23 cellular contexts compared by ENCODE assay signal in genomic region chr10:114761205-114762193, GRCh38.
DNase-seq lines count a peak whose midpoint lies in the region; ATAC-seq and TF ChIP-seq lines count a peak whose summit lies in the region.
"Had no signal": no experiment of that assay in that cellular context is flagged by ENCODE, and none has a peak within 500 bp of the region (broad histone marks: within the 10 kb centered on the region; RNA-seq: fewer than 3 reads in every experiment).

No MANE protein-coding gene starts in this region.

- H3K36me3 ChIP-seq in HEK293 (ENCODE audit: control insufficient read depth in 2 of 2, insufficient read depth in 1 of 2, low read length in 2 of 2): no peaks in the 10 kb centered on the region

- peak; percentile 34 for ATAC-seq in Right ventricle myocardium superior (ENCODE audit: poor library complexity)
- ATAC-seq in right cardiac atrium: no peak
- no peak for ATAC-seq in HG02852 (IDR thresholded peaks at IDR 0.05; ENCODE audit: unreplicated experiment)
- no peak for ATAC-seq in GM18907 (IDR thresholded peaks at IDR 0.05; ENCODE audit: unreplicated experiment)
- ATAC-seq in GM18517 (IDR thresholded peaks at IDR 0.05; ENCODE audit: unreplicated experiment): no peak
- ATAC-seq: A549; CD8-positive, alpha-beta T cell had no signal

- CTCF ChIA-PET in HEK293 (lab: Yijun Ruan, JAX): interaction anchor here (0.6 kb wide), 1 partner anchor 383 kb away, joined by 3 read pairs; no protein-coding TSS in a partner anchor

- H3K27ac ChIP-seq in HEK293 (ENCODE audit: extremely low read depth, low read depth, low read length): no peak overlapping the region
- H3K27ac ChIP-seq in right cardiac atrium (ENCODE audit: low read length): peak overlapping the region; percentile 17
- H3K27ac ChIP-seq: A549, HL-60, PC-9, RWPE1 had no signal

- 85% methylated on average over 11 of the region's 11 CpGs for WGBS in right cardiac atrium

- DNase-seq in RPMI8226: peak; percentile 21
- no peak for DNase-seq in Right ventricle myocardium superior
- DNase-seq in right cardiac atrium: no peak
- no peak for DNase-seq in SIG-M5 treated with dmso at 0.1 percent for 504 hours (lab: John Stamatoyannopoulos, UW; ENCODE audit: unreplicated experiment)
- DNase-seq: Caco-2; CD8-positive, alpha-beta T cell; DMS79 treated with DMSO at 0.1 percent for 48 hours; HCEC 1CT; NCI-H1048; NCI-H1417; NCI-H1694; NCI-H2029 treated with DMSO at 0.1 percent for 48 hours; NCI-H2227 treated with DMSO at 0.1 percent for 48 hours; NCI-H526 treated with DMSO at 0.1 percent for 48 hours; PC-9; SIG-M5 had no signal

- intact Hi-C loops in Right ventricle myocardium superior (cut with DNase I): no loop called here
- intact Hi-C loops in right cardiac atrium (cut with DNase I): loop anchor here in 3 of 4 donors (10.0 kb wide), 2 partner anchors 47 to 127 kb away; no protein-coding TSS in a partner anchor

- no peak for TF ChIP-seq CTCF in HEK293 (tag by site-specific recombination; IDR thresholded peaks at IDR 0.05)

- no peaks in the 10 kb centered on the region for H3K27me3 ChIP-seq in right cardiac atrium (ENCODE audit: control insufficient read depth, insufficient read depth)

- H3K4me3 ChIP-seq in HEK293 (ENCODE audit: low read depth, low read length) (no peak overlapping the region), right cardiac atrium (ENCODE audit: low read length) (no peak overlapping the region)
- H3K4me3 ChIP-seq: A549, PC-9 had no signal

- H3K4me1 ChIP-seq in HEK293 (ENCODE audit: control insufficient read depth, insufficient read depth, low read length) (peaks cover 9% of the 10 kb centered on the region), right cardiac atrium (ENCODE audit: control insufficient read depth, insufficient read depth, low read length) (peaks cover 7% of the 10 kb centered on the region)

- H3K9me3 ChIP-seq in HEK293 (ENCODE audit: control insufficient read depth, insufficient read depth, low read depth, low read length) (no peaks in the 10 kb centered on the region), right cardiac atrium (ENCODE audit: control insufficient read depth, low read length) (no peaks in the 10 kb centered on the region)
- H3K9me3 ChIP-seq: A549, Caco-2 had no signal

- POLR2A ChIA-PET in HEK293 (lab: Yijun Ruan, JAX): no interaction called here

TF ChIP-seq in HEK293, 187 proteins besides CTCF, POLR2A, EP300 and RAD21:
- TF ChIP-seq ZNF18 (tag by site-specific recombination; IDR thresholded peaks at IDR 0.05) (peak; percentile 46; the same call in 1 of the 2 replicates), ZNF366 (tag by site-specific recombination; conservative IDR thresholded peaks at IDR 0.05) (peak; percentile 50; the same call in 1 of the 2 replicates), ZNF596 (tag by site-specific recombination; IDR thresholded peaks at IDR 0.05) (peak; percentile 94), SCRT1 (tag by site-specific recombination; IDR thresholded peaks at IDR 0.05; ENCODE audit: borderline replicate concordance) (peak; percentile 61; the same call in 1 of the 2 replicates), ATF2 (tag by site-specific recombination; IDR thresholded peaks at IDR 0.05; ENCODE audit: low read depth) (no peak), ZNF600 (tag by site-specific recombination; IDR thresholded peaks at IDR 0.05) (peak; percentile 81; the same call in 1 of the 2 replicates), ZNF670 (tag by site-specific recombination; IDR thresholded peaks at IDR 0.05; ENCODE audit: low read depth) (no peak), SCRT2 (tag by site-specific recombination; IDR thresholded peaks at IDR 0.05) (peak; percentile 83), TSHZ1 (tag by site-specific recombination; IDR thresholded peaks at IDR 0.05; ENCODE audit: borderline replicate concordance) (no peak), ZNF423 (tag by site-specific recombination; IDR thresholded peaks at IDR 0.05) (no peak), ZBTB17 (tag by site-specific recombination; IDR thresholded peaks at IDR 0.05) (peak; percentile 34; the same call in 1 of the 2 replicates), ZNF114 (tag by site-specific recombination; IDR thresholded peaks at IDR 0.05) (no peak)
TF ChIP-seq in HEK293: peak in this region for 7.
